8 cellular contexts compared by ENCODE assay signal in genomic region chr6:27374824-27375612, GRCh38. TPM values are rescaled to one million over a fixed set of nuclear protein-coding genes. Genes with fewer than 3 reads are reported as not detected.
DNase-seq lines count a peak whose midpoint lies in the region; ATAC-seq lines count a peak whose summit lies in the region.

No MANE protein-coding gene starts in this region.

- ATAC-seq in left colon: peak; percentile 96

- intact Hi-C loops in left colon (cut with DNase I, micrococcal nuclease): loop anchor here in 1 of 2 donors (10.0 kb wide), 1 partner anchor 90 kb away; no protein-coding TSS in a partner anchor

- DNase-seq in SHP77 (lab: John Stamatoyannopoulos, UW) (peak; percentile 18 to 51), SHP77 treated with DMSO at 0.1 percent for 48 hours (lab: John Stamatoyannopoulos, UW) (no peak), NCI-H2029 treated with DMSO at 0.1 percent for 48 hours (lab: John Stamatoyannopoulos, UW) (peak; percentile 50), dermis microvascular lymphatic vessel endothelial cell (ENCODE audit: low read depth in 2 of 2) (peak; percentile 30 to 42), left colon (peak; percentile 82 to 84), MV-4-11 (lab: John Stamatoyannopoulos, UW) (no peak)
- peak; percentile 44 to 65 for DNase-seq in activated CD4-positive, alpha-beta T cell treated with anti-CD3 and anti-CD28 coated beads, Interleukin-2, amount 50 U/mL, for 24 hours (ENCODE audit: low read depth in 1 of 2, low spot score in 1 of 2)
- peak; percentile 34 to 40 for DNase-seq in stimulated activated CD4-positive, alpha-beta T cell treated with anti-CD3 and anti-CD28 coated beads, Interleukin-1b, Interleukin-23, amount 100 ng/mL, for 1 hour (ENCODE audit: low read depth in 2 of 2)

RNA-seq across cellular contexts. Expression of gene ZNF391, which starts 13.5 kb away (rescaled TPM):
- total RNA-seq in dermis microvascular lymphatic vessel endothelial cell (0.13 and 0.38 TPM in 2 replicates), left colon (1 to 10 TPM; 1.4 to 1.8 TPM)

Comparison
In these comparisons a context has a peak if more than half of its experiments do, and no peak if none do; other contexts are left out.
1. DNase-seq: peak in SHP77 (2 of 2), NCI-H2029 treated with DMSO at 0.1 percent for 48 hours (single experiment), activated CD4-positive, alpha-beta T cell treated with anti-CD3 and anti-CD28 coated beads, Interleukin-2, amount 50 U/mL, for 24 hours (2 of 2), dermis microvascular lymphatic vessel endothelial cell (2 of 2), left colon (2 of 2) and stimulated activated CD4-positive, alpha-beta T cell treated with anti-CD3 and anti-CD28 coated beads, Interleukin-1b, Interleukin-23, amount 100 ng/mL, for 1 hour (2 of 2); none in SHP77 treated with DMSO at 0.1 percent for 48 hours (single experiment) and MV-4-11 (single experiment).